ENCODE assay signal across 17 cellular contexts in the genomic region with DNA sequence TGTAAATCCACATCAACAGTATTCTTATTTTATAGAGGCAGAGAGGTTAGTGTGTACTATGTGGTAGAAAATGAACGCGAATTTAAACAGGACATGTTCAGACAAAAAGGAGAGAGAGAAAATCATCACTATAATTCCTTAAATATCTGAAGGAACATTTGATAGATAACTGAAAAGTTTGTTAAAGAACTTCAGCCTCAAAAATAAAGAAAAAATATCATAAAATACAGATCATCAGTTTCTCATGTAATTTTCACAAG.
"Had no signal": no experiment of that assay in that cellular context is flagged by ENCODE, and none has a peak within 500 bp of the region (broad histone marks: within the 10 kb centered on the region; RNA-seq: fewer than 3 reads in every experiment).

No MANE protein-coding gene starts in this region.

- H3K27ac ChIP-seq: body of pancreas, right atrium auricular region, SK-N-MC, suprapubic skin had no signal

- H3K4me3 Mint-ChIP-seq: activated CD8-positive, alpha-beta memory T cell treated with anti-CD3 and anti-CD28 coated beads, Interleukin-2, amount 10 ng/mL, durations not matched to agents 7 days and 5 days; activated naive CD4-positive, alpha-beta T cell treated with anti-CD3 and anti-CD28 coated beads, Interleukin-2, amount 50 U/mL, for 24 hours; endodermal cell; stimulated activated naive CD8-positive, alpha-beta T cell treated with anti-CD3 and anti-CD28 coated beads, Interleukin-15, Interleukin-2, amounts not matched to agents 100 ng/mL and 50 ng/mL, for 24 hours had no signal

- H3K4me3 ChIP-seq: body of pancreas, dorsolateral prefrontal cortex, right atrium auricular region, SK-N-MC, suprapubic skin had no signal

- H3K27me3 ChIP-seq: body of pancreas, dorsolateral prefrontal cortex, right atrium auricular region, suprapubic skin had no signal

- H3K27me3 Mint-ChIP-seq: activated naive CD4-positive, alpha-beta T cell treated with anti-CD3 and anti-CD28 coated beads, Interleukin-2, amount 50 U/mL, for 24 hours; progenitor cell of endocrine pancreas; stimulated activated naive CD8-positive, alpha-beta T cell treated with anti-CD3 and anti-CD28 coated beads, Interleukin-15, Interleukin-2, amounts not matched to agents 100 ng/mL and 50 ng/mL, for 24 hours had no signal

- ATAC-seq: activated CD8-positive, alpha-beta memory T cell treated with anti-CD3 and anti-CD28 coated beads, Interleukin-2, amount 10 ng/mL, durations not matched to agents 7 days and 5 days; body of pancreas; left ventricle myocardium superior had no signal

- H3K4me1 Mint-ChIP-seq: activated CD8-positive, alpha-beta memory T cell treated with anti-CD3 and anti-CD28 coated beads, Interleukin-2, amount 10 ng/mL, durations not matched to agents 7 days and 5 days; activated naive CD4-positive, alpha-beta T cell treated with anti-CD3 and anti-CD28 coated beads, Interleukin-2, amount 50 U/mL, for 24 hours had no signal

- DNase-seq: activated CD4-positive, alpha-beta T cell treated with anti-CD3 and anti-CD28 coated beads, Interleukin-2, amount 50 U/mL, for 48 hours; activated CD8-positive, alpha-beta memory T cell treated with anti-CD3 and anti-CD28 coated beads, Interleukin-2, amount 10 ng/mL, durations not matched to agents 7 days and 5 days; activated T-cell treated with anti-CD3 and anti-CD28 coated beads, Interleukin-2, amount 50 U/mL, for 1 hour; amniotic stem cell; body of pancreas; dorsolateral prefrontal cortex; endodermal cell; hypothalamus; left ventricle myocardium superior; small intestine; T-helper 1 cell had no signal

- H3K4me1 ChIP-seq: suprapubic skin had no signal

- H3K9me3 Mint-ChIP-seq: activated naive CD4-positive, alpha-beta T cell treated with anti-CD3 and anti-CD28 coated beads, Interleukin-2, amount 50 U/mL, for 24 hours; endodermal cell; stimulated activated naive CD8-positive, alpha-beta T cell treated with anti-CD3 and anti-CD28 coated beads, Interleukin-15, Interleukin-2, amounts not matched to agents 100 ng/mL and 50 ng/mL, for 24 hours had no signal

- H3K36me3 ChIP-seq: right atrium auricular region, suprapubic skin had no signal

- H3K27ac Mint-ChIP-seq: activated CD8-positive, alpha-beta memory T cell treated with anti-CD3 and anti-CD28 coated beads, Interleukin-2, amount 10 ng/mL, durations not matched to agents 7 days and 5 days; activated naive CD4-positive, alpha-beta T cell treated with anti-CD3 and anti-CD28 coated beads, Interleukin-2, amount 50 U/mL, for 24 hours; progenitor cell of endocrine pancreas; stimulated activated naive CD8-positive, alpha-beta T cell treated with anti-CD3 and anti-CD28 coated beads, Interleukin-15, Interleukin-2, amounts not matched to agents 100 ng/mL and 50 ng/mL, for 24 hours had no signal

- H3K36me3 Mint-ChIP-seq: activated naive CD4-positive, alpha-beta T cell treated with anti-CD3 and anti-CD28 coated beads, Interleukin-2, amount 50 U/mL, for 24 hours had no signal

- H3K9me3 ChIP-seq: body of pancreas, right atrium auricular region, suprapubic skin had no signal
